8 cellular contexts compared by ENCODE assay signal in the genomic region with DNA sequence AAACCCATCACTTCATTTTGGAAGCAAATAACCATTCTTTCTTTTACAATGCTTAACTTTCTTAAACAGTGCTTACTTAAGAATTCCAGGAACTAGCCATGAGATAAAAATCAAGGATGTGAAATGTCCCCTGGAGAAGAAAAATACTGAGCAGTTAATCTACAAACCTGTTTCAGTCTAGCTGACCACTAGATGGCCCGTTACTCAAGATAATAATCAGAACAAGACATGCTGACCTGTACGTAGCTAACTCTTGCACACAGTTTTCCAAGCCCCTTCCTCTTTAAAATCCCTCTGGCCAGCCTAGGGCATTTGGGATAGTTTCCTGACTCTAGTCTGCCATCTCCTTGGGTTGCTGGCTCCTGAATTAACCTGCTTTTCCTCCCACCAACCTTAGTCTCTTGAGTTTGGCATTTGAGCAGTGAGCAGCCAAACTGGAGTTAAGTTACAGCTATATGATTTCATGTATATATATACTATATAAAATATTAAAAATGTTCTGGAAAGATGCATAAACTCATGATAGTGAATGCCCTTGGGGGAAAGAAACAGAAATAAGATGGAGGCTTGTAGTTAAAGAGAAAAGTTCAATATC. TPM values are rescaled to one million over a fixed set of nuclear protein-coding genes. Genes with fewer than 3 reads are reported as not detected.
DNase-seq lines count a peak whose midpoint lies in the region; ATAC-seq and TF ChIP-seq lines count a peak whose summit lies in the region.

No MANE protein-coding gene starts in this region.

- ATAC-seq in gastrocnemius medialis (peak in 1 of 2 donors; percentile 62), HG03354 (IDR thresholded peaks at IDR 0.05; ENCODE audit: poor library complexity, severe bottlenecking, unreplicated experiment) (no peak), HG03159 (IDR thresholded peaks at IDR 0.05; ENCODE audit: unreplicated experiment) (no peak)

- in situ Hi-C loops in KBM-7 (cut with MboI; ENCODE audit: low pct_unique_long_range_greater_than_20kb, low sequenced_read_pairs) (no loop called here), gastrocnemius medialis (cut with MboI; ENCODE audit: low sequenced_read_pairs in 4 of 4) (loop anchor here in 2 of 4 donors (5.0 to 10.0 kb wide), 2 partner anchors 76 to 79 kb away; no protein-coding TSS in a partner anchor)

- no peak overlapping the region for H3K4me3 ChIP-seq in SJCRH30
- no peak overlapping the region for H3K4me3 ChIP-seq in foreskin fibroblast (ENCODE audit: low read depth in 1 of 2, low read length in 2 of 2)
- H3K4me3 ChIP-seq in gastrocnemius medialis: no peak overlapping the region

- H3K4me1 ChIP-seq in SJCRH30: peaks cover 6% of the 10 kb centered on the region
- no peaks in the 10 kb centered on the region for H3K4me1 ChIP-seq in gastrocnemius medialis

- H3K27ac ChIP-seq in SJCRH30 (no peak overlapping the region), gastrocnemius medialis (no peak overlapping the region)

- H3K9me3 ChIP-seq in SJCRH30 (replicated peaks) (no peaks in the 10 kb centered on the region), gastrocnemius medialis (no peaks in the 10 kb centered on the region)

- no peaks in the 10 kb centered on the region for H3K36me3 ChIP-seq in SJCRH30
- H3K36me3 ChIP-seq in gastrocnemius medialis: no peaks in the 10 kb centered on the region

- DNase-seq in EL (peak; percentile 51), KBM-7 (peak; percentile 52), SJCRH30 (peak; percentile 42 to 78), foreskin fibroblast (peak; percentile 28 to 76), gastrocnemius medialis (no peak)
- DNase-seq in activated CD4-positive, CD25-positive, alpha-beta regulatory T cell treated with anti-CD3 and anti-CD28 coated beads, Interleukin-2, amount 50 U/mL, for 72 hours: no peak

- no peak for TF ChIP-seq POLR2A in gastrocnemius medialis (IDR thresholded peaks at IDR 0.05)

- intact Hi-C loops in gastrocnemius medialis (cut with DNase I; ENCODE audit: low total_unique reads): loop anchor here (2.0 kb wide), 1 partner anchor 75 kb away; no protein-coding TSS in a partner anchor

- TF ChIP-seq CTCF in foreskin fibroblast (IDR thresholded peaks at IDR 0.05; ENCODE audit: low read depth, low read length) (peak; percentile 54), gastrocnemius medialis (IDR thresholded peaks at IDR 0.05 in 4 of 5, conservative IDR thresholded peaks at IDR 0.05 in 1 of 5) (peak in 4 of 5 experiments; percentile 29 to 47 (median 40))

- no peaks in the 10 kb centered on the region for H3K27me3 ChIP-seq in SJCRH30
- no peaks in the 10 kb centered on the region for H3K27me3 ChIP-seq in gastrocnemius medialis

RNA-seq across cellular contexts. Expression of a gene that starts 59.3 kb away (rescaled TPM):
- 0.25 and 0.26 TPM in 2 replicates for total RNA-seq in SJCRH30 (2014; rRNA removed; shearing (Covaris generic))
- total RNA-seq in gastrocnemius medialis: 1 to 10 TPM in 1 of 4 donors, under 1 TPM in 3; 0.42 to 1.6 (median 0.77) TPM

Comparison
In these comparisons a context has a peak if more than half of its experiments do, and no peak if none do; other contexts are left out.
1. DNase-seq: peak in EL (single experiment), KBM-7 (single experiment), SJCRH30 (2 of 2) and foreskin fibroblast (2 of 2); none in gastrocnemius medialis (0 of 2) and activated CD4-positive, CD25-positive, alpha-beta regulatory T cell treated with anti-CD3 and anti-CD28 coated beads, Interleukin-2, amount 50 U/mL, for 72 hours (single experiment).